2 cellular contexts compared by ENCODE assay signal in genomic region chr10:78407009-78407711, GRCh38.
A peak's percentile ranks its signal among the peaks of the same experiment; 100 is the strongest.
TF ChIP-seq lines count a peak whose summit lies in the region.

No MANE protein-coding gene starts in this region.

TF ChIP-seq in GM23338, 12 proteins besides CTCF, POLR2A, EP300 and RAD21:
- TF ChIP-seq ZNF462 (CRISPR knock-in tag; IDR thresholded peaks at IDR 0.05) = no peak
- TF ChIP-seq POLR2AphosphoS5 (IDR thresholded peaks at IDR 0.05; ENCODE audit: low read depth) = peak; percentile 61
- 0 out of 2 replicates have a peak, but pooled peaks have one; percentile 7 for TF ChIP-seq CREB1 (CRISPR knock-in tag; IDR thresholded peaks at IDR 0.05; ENCODE audit: low read depth)

TF ChIP-seq in HepG2, 621 proteins besides CTCF, POLR2A, EP300 and RAD21 (continued from another document):
- TF ChIP-seq SYNCRIP (IDR thresholded peaks at IDR 0.05; ENCODE audit: insufficient read depth, low read depth, low read length) (no peak), SOX5 (CRISPR knock-in tag; IDR thresholded peaks at IDR 0.05; ENCODE audit: borderline replicate concordance) (no peak), TFE3 (CRISPR knock-in tag; IDR thresholded peaks at IDR 0.05) (no peak), DMTF1 (CRISPR knock-in tag; IDR thresholded peaks at IDR 0.05) (no peak), NFYC (CRISPR knock-in tag; IDR thresholded peaks at IDR 0.05) (peak; percentile 81), ZNF460 (CRISPR knock-in tag; IDR thresholded peaks at IDR 0.05; ENCODE audit: borderline replicate concordance) (no peak), TRAFD1 (CRISPR knock-in tag; IDR thresholded peaks at IDR 0.05; ENCODE audit: borderline replicate concordance) (no peak), SP2 (CRISPR knock-in tag; IDR thresholded peaks at IDR 0.05) (peak; percentile 78), NCOA1 (CRISPR knock-in tag; IDR thresholded peaks at IDR 0.05) (no peak), POGZ (CRISPR knock-in tag; IDR thresholded peaks at IDR 0.05) (no peak), ZBTB3 (CRISPR knock-in tag; IDR thresholded peaks at IDR 0.05; ENCODE audit: borderline replicate concordance, low read depth) (no peak), ZNF430 (CRISPR knock-in tag; IDR thresholded peaks at IDR 0.05) (no peak), TGIF2 (CRISPR knock-in tag; IDR thresholded peaks at IDR 0.05) (no peak), ZNF577 (CRISPR knock-in tag; IDR thresholded peaks at IDR 0.05; ENCODE audit: borderline replicate concordance, low read depth) (no peak), ZNF773 (CRISPR knock-in tag; IDR thresholded peaks at IDR 0.05; ENCODE audit: borderline replicate concordance) (no peak), ZNF564 (CRISPR knock-in tag; IDR thresholded peaks at IDR 0.05) (no peak), ZBTB14 (CRISPR knock-in tag; IDR thresholded peaks at IDR 0.05) (no peak), PBX2 (CRISPR knock-in tag; IDR thresholded peaks at IDR 0.05) (peak; percentile 88), NFYB (CRISPR knock-in tag; IDR thresholded peaks at IDR 0.05) (peak; percentile 80), TCF12 (IDR thresholded peaks at IDR 0.05) (no peak), TCF12 (CRISPR knock-in tag; IDR thresholded peaks at IDR 0.05) (no peak)
